In genomic region chr16:73185737-73186136, GRCh38 we compare ENCODE assay signal across 25 cellular contexts.
"Had no signal": no experiment of that assay in that cellular context is flagged by ENCODE, and none has a peak within 500 bp of the region (broad histone marks: within the 10 kb centered on the region; RNA-seq: fewer than 3 reads in every experiment).

No MANE protein-coding gene starts in this region.

- DNase-seq: colonic mucosa; cortex of kidney; dermis blood vessel endothelial cell; dorsolateral prefrontal cortex; effector CD4-positive, alpha-beta T cell; effector CD8-positive, alpha-beta T cell; effector memory CD4-positive, alpha-beta T cell; effector memory CD8-positive, alpha-beta T cell; endodermal cell; erythroblast; esophagus squamous epithelium; foreskin fibroblast; foreskin keratinocyte; foreskin melanocyte; gastrocnemius medialis; glutamatergic neuron; head of caudate nucleus; heart left ventricle; heart right ventricle had no signal

- H3K4me3 Mint-ChIP-seq: dendritic cell treated with granulocyte-macrophage colony-stimulating factor and Interleukin-4, amounts not matched to agents 40 ng/mL and 50 ng/mL, for 4 days; effector memory CD8-positive, alpha-beta T cell; endodermal cell had no signal

- H3K27ac Mint-ChIP-seq: dendritic cell treated with granulocyte-macrophage colony-stimulating factor and Interleukin-4, amounts not matched to agents 40 ng/mL and 50 ng/mL, for 4 days; effector memory CD8-positive, alpha-beta T cell; endodermal cell had no signal

- H3K27ac ChIP-seq: colonic mucosa, coronary artery, dorsolateral prefrontal cortex, epithelial cell of prostate, esophagus muscularis mucosa, esophagus squamous epithelium, foreskin keratinocyte, gastrocnemius medialis, gastroesophageal sphincter, heart left ventricle, heart right ventricle had no signal

- H3K4me3 ChIP-seq: colonic mucosa, coronary artery, dorsolateral prefrontal cortex, esophagus muscularis mucosa, esophagus squamous epithelium, gastrocnemius medialis, gastroesophageal sphincter, heart left ventricle, heart right ventricle had no signal

- H3K9me3 Mint-ChIP-seq: dendritic cell treated with granulocyte-macrophage colony-stimulating factor and Interleukin-4, amounts not matched to agents 40 ng/mL and 50 ng/mL, for 4 days; endodermal cell had no signal

- H3K36me3 ChIP-seq: colonic mucosa, esophagus muscularis mucosa, esophagus squamous epithelium, gastrocnemius medialis, gastroesophageal sphincter, heart left ventricle, heart right ventricle had no signal

- H3K4me1 ChIP-seq: colonic mucosa, esophagus squamous epithelium, foreskin keratinocyte, gastrocnemius medialis, gastroesophageal sphincter had no signal

- H3K9me3 ChIP-seq: colonic mucosa, esophagus muscularis mucosa, esophagus squamous epithelium, gastrocnemius medialis, gastroesophageal sphincter, heart left ventricle, heart right ventricle had no signal

- H3K27me3 ChIP-seq: colonic mucosa, esophagus squamous epithelium, gastrocnemius medialis, heart left ventricle had no signal

- ATAC-seq: effector memory CD8-positive, alpha-beta T cell; esophagus mucosa; foreskin keratinocyte; gastrocnemius medialis; gastroesophageal sphincter; heart left ventricle; heart right ventricle had no signal

- H3K27me3 Mint-ChIP-seq: effector memory CD8-positive, alpha-beta T cell had no signal
